Comparison of ENCODE assay signal across 11 cellular contexts in genomic region chr2:142056784-142057183, GRCh38.
"Had no signal": no experiment of that assay in that cellular context is flagged by ENCODE, and none has a peak within 500 bp of the region (broad histone marks: within the 10 kb centered on the region; RNA-seq: fewer than 3 reads in every experiment).

No MANE protein-coding gene starts in this region.

- H3K36me3 ChIP-seq: HAP-1 had no signal

- FAIRE-seq: H1, H54 had no signal

- ATAC-seq: GM23338, HCT116 had no signal

- H3K9ac ChIP-seq: GM23248 had no signal

- H3K27ac ChIP-seq: GM23248 had no signal

- DNase-seq: GM23248, GOT3, H7, H9, HCEC 1CT, HFFc6 had no signal

- H3K4me3 ChIP-seq: GM23248, GM23338, HAP-1 had no signal

- H3K9me3 ChIP-seq: HAP-1 had no signal

- H3K4me2 ChIP-seq: GM23338 had no signal

- H2AFZ ChIP-seq: GM23248, GM23338 had no signal
